ENCODE assay signal across 1 cellular context in genomic region chr1:114341886-114342285, GRCh38.
TF ChIP-seq lines count a peak whose summit lies in the region.

No MANE protein-coding gene starts in this region.

TF ChIP-seq in HepG2, 621 proteins besides CTCF, POLR2A, EP300 and RAD21 (continued from another document):
- no peak for TF ChIP-seq ZNF318 (CRISPR knock-in tag; IDR thresholded peaks at IDR 0.05)
- no peak for TF ChIP-seq ZNF33A (CRISPR knock-in tag; IDR thresholded peaks at IDR 0.05; ENCODE audit: borderline replicate concordance)
- no peak for TF ChIP-seq ZNF430 (CRISPR knock-in tag; IDR thresholded peaks at IDR 0.05)
- no peak for TF ChIP-seq ZKSCAN8 (CRISPR knock-in tag; IDR thresholded peaks at IDR 0.05; ENCODE audit: borderline replicate concordance)
- no peak for TF ChIP-seq KDM5A (IDR thresholded peaks at IDR 0.05; ENCODE audit: borderline replicate concordance, low read length)
- TF ChIP-seq NR1H2 (CRISPR knock-in tag; IDR thresholded peaks at IDR 0.05; ENCODE audit: borderline replicate concordance, low read depth), result no peak
- no peak for TF ChIP-seq MYNN (CRISPR knock-in tag; IDR thresholded peaks at IDR 0.05; ENCODE audit: low read depth)
- no peak for TF ChIP-seq SP140L (CRISPR knock-in tag; IDR thresholded peaks at IDR 0.05; ENCODE audit: borderline replicate concordance)
- no peak for TF ChIP-seq ZXDC (CRISPR knock-in tag; IDR thresholded peaks at IDR 0.05)
- no peak for TF ChIP-seq PHF5A (CRISPR knock-in tag; IDR thresholded peaks at IDR 0.05; ENCODE audit: low read depth, unreplicated experiment)
